8 cellular contexts compared by ENCODE assay signal in the genomic region with DNA sequence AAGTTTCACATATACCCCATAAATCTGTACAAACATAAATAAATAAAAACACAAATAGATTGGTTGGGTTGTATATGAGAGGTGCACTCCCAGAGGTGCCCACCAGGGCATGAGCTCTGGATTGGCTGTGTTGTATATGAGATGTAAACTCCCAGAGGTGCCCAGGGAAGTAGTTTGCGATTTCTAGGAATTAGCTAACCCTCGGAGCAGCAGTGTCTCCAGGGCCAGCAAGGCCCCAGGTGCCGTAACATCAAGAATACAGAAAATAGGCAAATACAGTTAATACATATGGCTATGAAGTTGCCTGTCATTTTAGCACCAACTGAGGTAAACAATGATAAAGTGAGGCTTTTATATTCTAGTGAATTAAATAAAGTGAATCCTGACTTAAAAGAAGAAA.
DNase-seq lines count a peak whose midpoint lies in the region; TF ChIP-seq lines count a peak whose summit lies in the region.

No MANE protein-coding gene starts in this region.

- TF ChIP-seq CTCF in 22Rv1 (IDR thresholded peaks at IDR 0.05) (peak; percentile 64), fibroblast of pulmonary artery (IDR thresholded peaks at IDR 0.05; ENCODE audit: low read length, missing control alignments) (peak; percentile 66)

- peak; percentile 18 for DNase-seq in EL
- DNase-seq in OCI-M1 (lab: John Stamatoyannopoulos, UW), result peak; percentile 59
- DNase-seq in fibroblast of pulmonary artery (ENCODE audit: low read depth), result peak; percentile 21
- no peak for DNase-seq in DMS153 treated with DMSO at 0.1 percent for 48 hours (lab: John Stamatoyannopoulos, UW; ENCODE audit: unreplicated experiment)
- DNase-seq in anterior cingulate cortex (lab: John Stamatoyannopoulos, UW), result no peak
- DNase-seq in central memory CD4-positive, alpha-beta T cell, result no peak
- DNase-seq in T-helper 9 cell, result no peak

- H3K4me3 ChIP-seq in fibroblast of pulmonary artery (replicated peaks; ENCODE audit: low read depth, low read length), result no peak overlapping the region

- no peak overlapping the region for H3K27ac ChIP-seq in 22Rv1

Comparison
In these comparisons a context has a peak if more than half of its experiments do, and no peak if none do; other contexts are left out.
1. DNase-seq: peak in EL (single experiment), OCI-M1 (single experiment) and fibroblast of pulmonary artery (single experiment); none in DMS153 treated with DMSO at 0.1 percent for 48 hours (single experiment), anterior cingulate cortex (0 of 58), central memory CD4-positive, alpha-beta T cell (single experiment) and T-helper 9 cell (single experiment).